In genomic region chr7:1934756-1935155, GRCh38 we compare ENCODE assay signal across 1 cellular context.
TF ChIP-seq lines count a peak whose summit lies in the region.

No MANE protein-coding gene starts in this region.

TF ChIP-seq in GM23338, 12 proteins besides CTCF, POLR2A, EP300 and RAD21 (continued from another document):
- TF ChIP-seq ETS1 (IDR thresholded peaks at IDR 0.05) (no peak), STAT1 (IDR thresholded peaks at IDR 0.05; ENCODE audit: unreplicated experiment) (no peak), ZNF462 (CRISPR knock-in tag; IDR thresholded peaks at IDR 0.05) (no peak), ZNF331 (CRISPR knock-in tag; IDR thresholded peaks at IDR 0.05; ENCODE audit: low read depth) (no peak), POLR2AphosphoS5 (IDR thresholded peaks at IDR 0.05; ENCODE audit: low read depth) (no peak), REST (IDR thresholded peaks at IDR 0.05; ENCODE audit: unreplicated experiment) (no peak)
TF ChIP-seq in GM23338: peak in this region for 0.
